16 cellular contexts compared by ENCODE assay signal in the genomic region with DNA sequence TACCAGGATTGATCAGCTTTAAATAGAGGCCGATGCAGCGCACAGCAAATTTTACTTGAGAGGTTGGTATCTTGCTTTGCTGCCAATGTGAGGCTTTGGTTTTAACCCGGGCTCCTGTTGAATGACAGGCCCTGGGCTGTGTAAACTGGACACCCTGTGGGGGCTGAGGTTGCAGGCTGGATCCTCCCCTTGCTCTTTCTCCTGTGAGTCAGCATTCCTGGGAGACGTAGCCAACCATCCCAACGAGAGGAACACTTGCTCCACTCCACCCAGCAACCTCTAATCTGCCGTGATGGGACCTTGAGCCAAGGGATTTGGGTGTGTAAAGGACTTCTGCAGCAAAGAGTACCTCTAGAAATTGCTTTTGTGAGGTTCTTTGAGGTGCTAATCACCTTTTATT.
A peak's percentile ranks its signal among the peaks of the same experiment; 100 is the strongest.
DNase-seq lines count a peak whose midpoint lies in the region; ATAC-seq, FAIRE-seq and TF ChIP-seq lines count a peak whose summit lies in the region.
"Had no signal": no experiment of that assay in that cellular context is flagged by ENCODE, and none has a peak within 500 bp of the region (broad histone marks: within the 10 kb centered on the region; RNA-seq: fewer than 3 reads in every experiment).

No MANE protein-coding gene starts in this region.

- H4K20me1 ChIP-seq in IMR-90 (ENCODE audit: insufficient read depth, low read length): no peaks in the 10 kb centered on the region

- no peaks in the 10 kb centered on the region for H3K36me3 ChIP-seq in IMR-90 (ENCODE audit: control insufficient read depth, insufficient read depth, low read length)
- no peaks in the 10 kb centered on the region for H3K36me3 ChIP-seq in kidney (ENCODE audit: control insufficient read depth in 1 of 2, insufficient read depth in 2 of 2, low read length in 2 of 2)
- H3K36me3 ChIP-seq: neutrophil, suprapubic skin had no signal

- TF ChIP-seq CTCF in IMR-90 (conservative IDR thresholded peaks at IDR 0.05; ENCODE audit: low read depth, low read length) (no peak), kidney (IDR thresholded peaks at IDR 0.05; ENCODE audit: borderline replicate concordance, extremely low read depth, insufficient read depth) (no peak)

- H3K9me3 ChIP-seq in IMR-90 (ENCODE audit: control insufficient read depth, insufficient read depth, low read length) (no peaks in the 10 kb centered on the region), kidney (ENCODE audit: control insufficient read depth in 1 of 2, low read length in 2 of 2) (no peaks in the 10 kb centered on the region)
- H3K9me3 ChIP-seq: body of pancreas, neutrophil, suprapubic skin had no signal

- H3K4ac ChIP-seq in IMR-90 (ENCODE audit: low read depth, low read length): peak overlapping the region; percentile 86

- no peaks in the 10 kb centered on the region for H3K79me1 ChIP-seq in IMR-90 (ENCODE audit: low read depth in 1 of 2, low read length in 2 of 2)

- H4K5ac ChIP-seq in IMR-90 (ENCODE audit: low read depth, low read length): no peak overlapping the region

- H3K27me3 ChIP-seq in IMR-90 (ENCODE audit: control insufficient read depth, insufficient read depth, low read length): no peaks in the 10 kb centered on the region
- H3K27me3 ChIP-seq: body of pancreas, neutrophil, suprapubic skin had no signal

- 81% methylated on average over 2 of the region's 6 CpGs; no CpG with 5 or more reads in 1 of the 2 experiments for WGBS in IMR-90 (ENCODE audit: extremely low coverage in 2 of 2, insufficient read length in 1 of 2), 2 experiments

- intact Hi-C loops in IMR-90 (cut with micrococcal nuclease): no loop called here
- intact Hi-C loops in kidney (cut with DNase I): no loop called here

- H3K9ac ChIP-seq in IMR-90 (ENCODE audit: low read depth, low read length) (no peak overlapping the region), kidney (ENCODE audit: low read length in 2 of 2) (no peak overlapping the region)

- H3K23ac ChIP-seq in IMR-90 (ENCODE audit: low read depth, low read length): no peak overlapping the region

- FAIRE-seq in kidney (lab: Jason Lieb, UNC): no peak

- H2BK20ac ChIP-seq in IMR-90 (ENCODE audit: low read depth, low read length): peak overlapping the region; percentile 69; the same call in 1 of the 2 replicates

- no peak overlapping the region for H3K27ac ChIP-seq in IMR-90 (ENCODE audit: insufficient read depth, low read length)
- no peak overlapping the region for H3K27ac ChIP-seq in kidney (ENCODE audit: low read depth in 2 of 2, low read length in 2 of 2)
- H3K27ac ChIP-seq: body of pancreas, neutrophil, suprapubic skin had no signal

- TF ChIP-seq RAD21 in IMR-90 (IDR thresholded peaks at IDR 0.05; ENCODE audit: low read length): no peak

- peak; percentile 80 for DNase-seq in AG20443 (ENCODE audit: low spot score)
- peak; percentile 83 for DNase-seq in IMR-90
- DNase-seq in astrocyte of the hippocampus (ENCODE audit: low read depth, low spot score): peak; percentile 82
- peak; percentile 42 for DNase-seq in kidney
- DNase-seq in SK-N-DZ (ENCODE audit: low spot score): no peak
- DNase-seq in NCI-H748 treated with DMSO at 0.1 percent for 48 hours (lab: John Stamatoyannopoulos, UW): no peak
- no peak for DNase-seq in 8988T
- DNase-seq in hepatic stellate cell (ENCODE audit: low spot score): no peak
- DNase-seq: activated CD8-positive, alpha-beta T cell treated with anti-CD3 and anti-CD28 coated beads, Interleukin-2, amount 10 ng/mL, durations not matched to agents 7 days and 5 days; body of pancreas; CD8-positive, alpha-beta memory T cell; NCI-H2029; SIG-M5; stimulated activated CD4-positive, alpha-beta T cell treated with anti-CD3 and anti-CD28 coated beads, Interleukin-2, amount 100 ng/mL, for 48 hours had no signal

- peak overlapping the region; percentile 74 for H2AFZ ChIP-seq in IMR-90 (replicated peaks; ENCODE audit: low read length, poor library complexity)

- POLR2A ChIA-PET in IMR-90 (lab: Charles Lee; ENCODE audit: unreplicated experiment): no interaction called here

- H3K14ac ChIP-seq in IMR-90 (replicated peaks; ENCODE audit: low read depth, low read length): peak overlapping the region; percentile 50; the same call in 1 of the 2 replicates

- BruUV-seq in IMR-90 (replicated peaks; lab: Mats Ljungman, UMichigan): no TSS peak

- H4K8ac ChIP-seq in IMR-90 (ENCODE audit: low read depth in 2 of 2, low read length in 2 of 2): peak overlapping the region in 1 of 2 experiments; percentile 69; a peak in 2 of 4 replicates

- peak overlapping the region; percentile 85; the same call in 2 of the 3 replicates for H2BK15ac ChIP-seq in IMR-90 (ENCODE audit: low read depth, low read length)

- peak; percentile 95 for ATAC-seq in IMR-90 (ENCODE audit: low read depth)
- ATAC-seq: activated CD8-positive, alpha-beta T cell treated with anti-CD3 and anti-CD28 coated beads, Interleukin-2, amount 10 ng/mL, durations not matched to agents 7 days and 5 days; body of pancreas had no signal

- TF ChIP-seq POLR2A in IMR-90 (IDR thresholded peaks at IDR 0.05; ENCODE audit: low read depth, low read length): no peak

- CTCF ChIA-PET in IMR-90 (lab: Yijun Ruan, JAX): interaction anchor here (1.6 kb wide), 1 partner anchor 21 kb away, joined by 4 read pairs; no protein-coding TSS in a partner anchor

- 0 out of 2 replicates have a peak overlapping the region, but pooled peaks have one; percentile 41 for H3K56ac ChIP-seq in IMR-90 (ENCODE audit: extremely low read depth, insufficient read depth, low read length)

- in situ Hi-C loops in IMR-90 (cut with MboI; ENCODE audit: low sequenced_read_pairs): no loop called here

- H3K18ac ChIP-seq in IMR-90 (ENCODE audit: low read depth, low read length): no peak overlapping the region

- peak overlapping the region; percentile 83 for H2BK120ac ChIP-seq in IMR-90 (ENCODE audit: low read depth, low read length)

- dilution Hi-C loops in IMR-90 (cut with HindIII; ENCODE audit: low sequenced_read_pairs, unreplicated experiment): no loop called here

- peak overlapping the region; percentile 7; the same call in 1 of the 2 replicates for H2AK5ac ChIP-seq in IMR-90 (ENCODE audit: low read depth, low read length)

- H3K4me3 ChIP-seq in IMR-90 (ENCODE audit: insufficient read depth, low read depth, low read length): no peak overlapping the region
- no peak overlapping the region for H3K4me3 ChIP-seq in kidney (ENCODE audit: low read length in 2 of 2)
- H3K4me3 ChIP-seq: body of pancreas, suprapubic skin had no signal

- peaks cover 15% of the 10 kb centered on the region; the same call in 1 of the 2 replicates for H3K9me1 ChIP-seq in IMR-90 (ENCODE audit: insufficient read depth, low read length)

- 0 out of 2 replicates have a peak overlapping the region, but pooled peaks have one; percentile 7 for H3K4me2 ChIP-seq in IMR-90 (ENCODE audit: low read depth, low read length)

- peak overlapping the region; percentile 67 for H2AK9ac ChIP-seq in IMR-90 (replicated peaks; ENCODE audit: low read depth, low read length, poor library complexity)

- H3K4me1 ChIP-seq in IMR-90 (ENCODE audit: control insufficient read depth, insufficient read depth, low read length) (peaks cover 12% of the 10 kb centered on the region), kidney (ENCODE audit: control insufficient read depth in 1 of 2, insufficient read depth in 1 of 2, low read depth in 1 of 2, low read length in 2 of 2) (no peaks in the 10 kb centered on the region)
- H3K4me1 ChIP-seq: body of pancreas had no signal

- H4K91ac ChIP-seq in IMR-90 (ENCODE audit: insufficient read depth, low read depth, low read length): peak overlapping the region; percentile 35

- peak overlapping the region; percentile 12 for H2BK5ac ChIP-seq in IMR-90 (ENCODE audit: low read depth, low read length, poor library complexity, severe bottlenecking)

TF ChIP-seq in IMR-90, 13 proteins besides CTCF, POLR2A, EP300 and RAD21:
- no peak for TF ChIP-seq FOS (IDR thresholded peaks at IDR 0.05; ENCODE audit: low read depth, low read length)
- peak; percentile 78 for TF ChIP-seq RFX5 (IDR thresholded peaks at IDR 0.05; ENCODE audit: low read depth, low read length)
- TF ChIP-seq NFE2L2 (IDR thresholded peaks at IDR 0.05; ENCODE audit: low read depth, low read length): peak; percentile 71
- peak; percentile 83 for TF ChIP-seq MAFK (IDR thresholded peaks at IDR 0.05; ENCODE audit: low read depth, low read length)

Comparison
In these comparisons a context has a peak if more than half of its experiments do, and no peak if none do; other contexts are left out.
1. DNase-seq: peak in AG20443 (single experiment), IMR-90 (single experiment), astrocyte of the hippocampus (single experiment) and kidney (single experiment); none in SK-N-DZ (single experiment), NCI-H748 treated with DMSO at 0.1 percent for 48 hours (single experiment), 8988T (single experiment) and hepatic stellate cell (single experiment).